ENCODE assay signal across 2 cellular contexts in genomic region chr12:27142102-27142721, GRCh38.
TF ChIP-seq lines count a peak whose summit lies in the region.

No MANE protein-coding gene starts in this region.

TF ChIP-seq in WTC11, 78 proteins besides CTCF, POLR2A, EP300 and RAD21:
- TF ChIP-seq MYBL2 (CRISPR knock-in tag; IDR thresholded peaks at IDR 0.05) (no peak), GTF2I (CRISPR knock-in tag; conservative IDR thresholded peaks at IDR 0.05) (no peak), PRRX2 (CRISPR knock-in tag; IDR thresholded peaks at IDR 0.05) (no peak), STAT6 (CRISPR knock-in tag; conservative IDR thresholded peaks at IDR 0.05; ENCODE audit: low read depth) (no peak)
- TF ChIP-seq, protein P1, sequence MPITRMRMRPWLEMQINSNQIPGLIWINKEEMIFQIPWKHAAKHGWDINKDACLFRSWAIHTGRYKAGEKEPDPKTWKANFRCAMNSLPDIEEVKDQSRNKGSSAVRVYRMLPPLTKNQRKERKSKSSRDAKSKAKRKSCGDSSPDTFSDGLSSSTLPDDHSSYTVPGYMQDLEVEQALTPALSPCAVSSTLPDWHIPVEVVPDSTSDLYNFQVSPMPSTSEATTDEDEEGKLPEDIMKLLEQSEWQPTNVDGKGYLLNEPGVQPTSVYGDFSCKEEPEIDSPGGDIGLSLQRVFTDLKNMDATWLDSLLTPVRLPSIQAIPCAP (CRISPR knock-in tag; IDR thresholded peaks at IDR 0.05) = no peak
TF ChIP-seq in WTC11: peak in this region for 0.

TF ChIP-seq in H1, 55 proteins besides CTCF, POLR2A, EP300 and RAD21:
- TF ChIP-seq RFX5 (IDR thresholded peaks at IDR 0.05; ENCODE audit: borderline replicate concordance, low read depth, low read length) = no peak
- no peak for TF ChIP-seq KDM1A (IDR thresholded peaks at IDR 0.05; ENCODE audit: borderline replicate concordance, low read length)
- TF ChIP-seq SRF (IDR thresholded peaks at IDR 0.05; ENCODE audit: low read depth, low read length) = no peak
- no peak for TF ChIP-seq TBP (IDR thresholded peaks at IDR 0.05; ENCODE audit: low read depth, low read length)
- no peak for TF ChIP-seq HDAC6 (IDR thresholded peaks at IDR 0.05; ENCODE audit: low read depth, low read length)
- no peak for TF ChIP-seq MAFK (IDR thresholded peaks at IDR 0.05; ENCODE audit: low read depth, low read length)
- TF ChIP-seq SP4 (IDR thresholded peaks at IDR 0.05; ENCODE audit: low read length) = no peak
- no peak for TF ChIP-seq RXRA (IDR thresholded peaks at IDR 0.05; ENCODE audit: insufficient read depth, low read depth, low read length)
- no peak for TF ChIP-seq KDM4A (IDR thresholded peaks at IDR 0.05; ENCODE audit: low read depth, low read length, severe bottlenecking)
- TF ChIP-seq KDM5A (IDR thresholded peaks at IDR 0.05; ENCODE audit: low read length) = no peak
- no peak for TF ChIP-seq YY1 (IDR thresholded peaks at IDR 0.05; ENCODE audit: low read depth, low read length)
- no peak for TF ChIP-seq BCL11A (IDR thresholded peaks at IDR 0.05; ENCODE audit: low read depth in 2 of 2, low read length in 2 of 2)
- no peak for TF ChIP-seq CBX8 (IDR thresholded peaks at IDR 0.05; ENCODE audit: borderline replicate concordance, low read depth, low read length)
